ENCODE assay signal across 1 cellular context in the genomic region with DNA sequence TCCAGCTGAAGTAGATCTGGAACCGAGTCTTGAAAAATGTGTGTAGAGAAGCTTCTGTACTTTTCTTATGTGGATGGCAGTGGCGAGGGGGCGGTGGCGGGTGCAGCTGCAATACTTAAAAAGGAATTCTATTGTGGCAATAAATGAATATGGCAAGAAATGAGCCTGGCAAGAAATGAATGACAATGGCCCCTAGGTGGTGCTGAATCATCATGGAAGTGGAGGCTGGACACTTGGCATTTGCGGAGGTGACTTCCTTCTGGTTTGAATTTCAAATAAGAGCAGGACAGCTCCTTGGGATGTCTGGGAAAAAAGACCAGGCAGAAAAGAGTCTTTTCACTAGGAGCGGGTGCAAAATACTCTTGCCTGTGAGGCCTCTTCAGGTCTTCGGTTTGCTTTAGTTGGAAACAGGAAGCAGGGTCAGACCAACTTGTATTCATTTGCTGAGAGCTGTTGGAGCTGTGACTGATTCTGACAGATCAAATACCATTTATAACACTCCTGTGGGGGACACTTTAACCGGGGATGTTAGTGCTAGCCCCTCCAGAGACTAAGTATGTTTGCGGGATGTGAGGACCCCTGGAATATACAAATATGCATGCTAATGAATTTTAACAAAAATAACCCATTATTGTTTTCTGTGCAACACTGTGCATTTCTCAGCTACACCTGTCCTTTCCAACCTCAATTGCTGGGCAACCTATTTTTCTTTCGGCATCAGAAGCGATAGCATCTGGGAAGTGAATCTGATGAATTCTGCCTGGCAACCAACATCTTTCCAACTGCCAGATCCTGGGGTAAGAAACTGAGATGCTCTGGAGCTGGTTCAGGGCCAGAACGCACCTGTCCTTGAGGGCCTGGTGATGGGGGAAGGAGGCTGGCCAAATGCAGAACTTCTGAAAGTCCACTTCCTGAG.
TF ChIP-seq lines count a peak whose summit lies in the region.

No MANE protein-coding gene starts in this region.

TF ChIP-seq in HepG2, 621 proteins besides CTCF, POLR2A, EP300 and RAD21:
- TF ChIP-seq STAG1 (CRISPR knock-in tag; IDR thresholded peaks at IDR 0.05) = peak; percentile 92
- TF ChIP-seq, protein P1, sequence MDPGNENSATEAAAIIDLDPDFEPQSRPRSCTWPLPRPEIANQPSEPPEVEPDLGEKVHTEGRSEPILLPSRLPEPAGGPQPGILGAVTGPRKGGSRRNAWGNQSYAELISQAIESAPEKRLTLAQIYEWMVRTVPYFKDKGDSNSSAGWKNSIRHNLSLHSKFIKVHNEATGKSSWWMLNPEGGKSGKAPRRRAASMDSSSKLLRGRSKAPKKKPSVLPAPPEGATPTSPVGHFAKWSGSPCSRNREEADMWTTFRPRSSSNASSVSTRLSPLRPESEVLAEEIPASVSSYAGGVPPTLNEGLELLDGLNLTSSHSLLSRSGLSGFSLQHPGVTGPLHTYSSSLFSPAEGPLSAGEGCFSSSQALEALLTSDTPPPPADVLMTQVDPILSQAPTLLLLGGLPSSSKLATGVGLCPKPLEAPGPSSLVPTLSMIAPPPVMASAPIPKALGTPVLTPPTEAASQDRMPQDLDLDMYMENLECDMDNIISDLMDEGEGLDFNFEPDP (CRISPR knock-in tag; conservative IDR thresholded peaks at IDR 0.05) = 0 out of 2 replicates have a peak, but pooled peaks have one; percentile 64
- TF ChIP-seq, protein P2, sequence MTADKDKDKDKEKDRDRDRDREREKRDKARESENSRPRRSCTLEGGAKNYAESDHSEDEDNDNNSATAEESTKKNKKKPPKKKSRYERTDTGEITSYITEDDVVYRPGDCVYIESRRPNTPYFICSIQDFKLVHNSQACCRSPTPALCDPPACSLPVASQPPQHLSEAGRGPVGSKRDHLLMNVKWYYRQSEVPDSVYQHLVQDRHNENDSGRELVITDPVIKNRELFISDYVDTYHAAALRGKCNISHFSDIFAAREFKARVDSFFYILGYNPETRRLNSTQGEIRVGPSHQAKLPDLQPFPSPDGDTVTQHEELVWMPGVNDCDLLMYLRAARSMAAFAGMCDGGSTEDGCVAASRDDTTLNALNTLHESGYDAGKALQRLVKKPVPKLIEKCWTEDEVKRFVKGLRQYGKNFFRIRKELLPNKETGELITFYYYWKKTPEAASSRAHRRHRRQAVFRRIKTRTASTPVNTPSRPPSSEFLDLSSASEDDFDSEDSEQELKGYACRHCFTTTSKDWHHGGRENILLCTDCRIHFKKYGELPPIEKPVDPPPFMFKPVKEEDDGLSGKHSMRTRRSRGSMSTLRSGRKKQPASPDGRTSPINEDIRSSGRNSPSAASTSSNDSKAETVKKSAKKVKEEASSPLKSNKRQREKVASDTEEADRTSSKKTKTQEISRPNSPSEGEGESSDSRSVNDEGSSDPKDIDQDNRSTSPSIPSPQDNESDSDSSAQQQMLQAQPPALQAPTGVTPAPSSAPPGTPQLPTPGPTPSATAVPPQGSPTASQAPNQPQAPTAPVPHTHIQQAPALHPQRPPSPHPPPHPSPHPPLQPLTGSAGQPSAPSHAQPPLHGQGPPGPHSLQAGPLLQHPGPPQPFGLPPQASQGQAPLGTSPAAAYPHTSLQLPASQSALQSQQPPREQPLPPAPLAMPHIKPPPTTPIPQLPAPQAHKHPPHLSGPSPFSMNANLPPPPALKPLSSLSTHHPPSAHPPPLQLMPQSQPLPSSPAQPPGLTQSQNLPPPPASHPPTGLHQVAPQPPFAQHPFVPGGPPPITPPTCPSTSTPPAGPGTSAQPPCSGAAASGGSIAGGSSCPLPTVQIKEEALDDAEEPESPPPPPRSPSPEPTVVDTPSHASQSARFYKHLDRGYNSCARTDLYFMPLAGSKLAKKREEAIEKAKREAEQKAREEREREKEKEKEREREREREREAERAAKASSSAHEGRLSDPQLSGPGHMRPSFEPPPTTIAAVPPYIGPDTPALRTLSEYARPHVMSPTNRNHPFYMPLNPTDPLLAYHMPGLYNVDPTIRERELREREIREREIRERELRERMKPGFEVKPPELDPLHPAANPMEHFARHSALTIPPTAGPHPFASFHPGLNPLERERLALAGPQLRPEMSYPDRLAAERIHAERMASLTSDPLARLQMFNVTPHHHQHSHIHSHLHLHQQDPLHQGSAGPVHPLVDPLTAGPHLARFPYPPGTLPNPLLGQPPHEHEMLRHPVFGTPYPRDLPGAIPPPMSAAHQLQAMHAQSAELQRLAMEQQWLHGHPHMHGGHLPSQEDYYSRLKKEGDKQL (CRISPR knock-in tag; IDR thresholded peaks at IDR 0.05; ENCODE audit: low read depth) = no peak
- TF ChIP-seq, protein P3, sequence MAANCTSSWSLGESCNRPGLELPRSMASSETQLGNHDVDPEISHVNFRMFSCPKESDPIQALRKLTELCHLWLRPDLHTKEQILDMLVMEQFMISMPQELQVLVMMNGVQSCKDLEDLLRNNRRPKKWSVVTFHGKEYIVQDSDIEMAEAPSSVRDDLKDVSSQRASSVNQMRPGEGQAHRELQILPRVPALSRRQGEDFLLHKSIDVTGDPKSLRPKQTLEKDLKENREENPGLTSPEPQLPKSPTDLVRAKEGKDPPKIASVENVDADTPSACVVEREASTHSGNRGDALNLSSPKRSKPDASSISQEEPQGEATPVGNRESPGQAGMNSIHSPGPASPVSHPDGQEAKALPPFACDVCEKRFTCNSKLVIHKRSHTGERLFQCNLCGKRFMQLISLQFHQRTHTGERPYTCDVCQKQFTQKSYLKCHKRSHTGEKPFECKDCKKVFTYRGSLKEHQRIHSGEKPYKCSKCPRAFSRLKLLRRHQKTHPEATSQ (CRISPR knock-in tag; IDR thresholded peaks at IDR 0.05; ENCODE audit: borderline replicate concordance) = no peak
- TF ChIP-seq TBL1XR1 (IDR thresholded peaks at IDR 0.05; ENCODE audit: borderline replicate concordance, low read length, partially characterized antibody) = no peak
- TF ChIP-seq MBD4 (IDR thresholded peaks at IDR 0.05; ENCODE audit: borderline replicate concordance, low read length) = no peak
- TF ChIP-seq, protein P4, sequence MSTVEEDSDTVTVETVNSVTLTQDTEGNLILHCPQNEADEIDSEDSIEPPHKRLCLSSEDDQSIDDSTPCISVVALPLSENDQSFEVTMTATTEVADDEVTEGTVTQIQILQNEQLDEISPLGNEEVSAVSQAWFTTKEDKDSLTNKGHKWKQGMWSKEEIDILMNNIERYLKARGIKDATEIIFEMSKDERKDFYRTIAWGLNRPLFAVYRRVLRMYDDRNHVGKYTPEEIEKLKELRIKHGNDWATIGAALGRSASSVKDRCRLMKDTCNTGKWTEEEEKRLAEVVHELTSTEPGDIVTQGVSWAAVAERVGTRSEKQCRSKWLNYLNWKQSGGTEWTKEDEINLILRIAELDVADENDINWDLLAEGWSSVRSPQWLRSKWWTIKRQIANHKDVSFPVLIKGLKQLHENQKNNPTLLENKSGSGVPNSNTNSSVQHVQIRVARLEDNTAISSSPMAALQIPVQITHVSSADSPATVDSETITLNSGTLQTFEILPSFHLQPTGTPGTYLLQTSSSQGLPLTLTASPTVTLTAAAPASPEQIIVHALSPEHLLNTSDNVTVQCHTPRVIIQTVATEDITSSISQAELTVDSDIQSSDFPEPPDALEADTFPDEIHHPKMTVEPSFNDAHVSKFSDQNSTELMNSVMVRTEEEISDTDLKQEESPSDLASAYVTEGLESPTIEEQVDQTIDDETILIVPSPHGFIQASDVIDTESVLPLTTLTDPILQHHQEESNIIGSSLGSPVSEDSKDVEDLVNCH (CRISPR knock-in tag; IDR thresholded peaks at IDR 0.05) = no peak
- TF ChIP-seq, protein P5, sequence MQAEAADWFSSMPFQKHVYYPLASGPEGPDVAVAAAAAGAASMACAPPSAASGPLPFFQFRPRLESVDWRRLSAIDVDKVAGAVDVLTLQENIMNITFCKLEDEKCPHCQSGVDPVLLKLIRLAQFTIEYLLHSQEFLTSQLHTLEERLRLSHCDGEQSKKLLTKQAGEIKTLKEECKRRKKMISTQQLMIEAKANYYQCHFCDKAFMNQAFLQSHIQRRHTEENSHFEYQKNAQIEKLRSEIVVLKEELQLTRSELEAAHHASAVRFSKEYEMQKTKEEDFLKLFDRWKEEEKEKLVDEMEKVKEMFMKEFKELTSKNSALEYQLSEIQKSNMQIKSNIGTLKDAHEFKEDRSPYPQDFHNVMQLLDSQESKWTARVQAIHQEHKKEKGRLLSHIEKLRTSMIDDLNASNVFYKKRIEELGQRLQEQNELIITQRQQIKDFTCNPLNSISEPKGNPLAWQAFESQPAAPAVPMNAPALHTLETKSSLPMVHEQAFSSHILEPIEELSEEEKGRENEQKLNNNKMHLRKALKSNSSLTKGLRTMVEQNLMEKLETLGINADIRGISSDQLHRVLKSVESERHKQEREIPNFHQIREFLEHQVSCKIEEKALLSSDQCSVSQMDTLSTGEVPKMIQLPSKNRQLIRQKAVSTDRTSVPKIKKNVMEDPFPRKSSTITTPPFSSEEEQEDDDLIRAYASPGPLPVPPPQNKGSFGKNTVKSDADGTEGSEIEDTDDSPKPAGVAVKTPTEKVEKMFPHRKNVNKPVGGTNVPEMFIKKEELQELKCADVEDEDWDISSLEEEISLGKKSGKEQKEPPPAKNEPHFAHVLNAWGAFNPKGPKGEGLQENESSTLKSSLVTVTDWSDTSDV (CRISPR knock-in tag; IDR thresholded peaks at IDR 0.05) = no peak
- TF ChIP-seq SOX13 (IDR thresholded peaks at IDR 0.05) = no peak
- no peak for TF ChIP-seq SOX13 (CRISPR knock-in tag; conservative IDR thresholded peaks at IDR 0.05 in 1 of 2, IDR thresholded peaks at IDR 0.05 in 1 of 2)
- no peak for TF ChIP-seq ZNF121 (CRISPR knock-in tag; IDR thresholded peaks at IDR 0.05)
- no peak for TF ChIP-seq HMG20A (CRISPR knock-in tag; IDR thresholded peaks at IDR 0.05; ENCODE audit: borderline replicate concordance)
- no peak for TF ChIP-seq ZSCAN29 (CRISPR knock-in tag; conservative IDR thresholded peaks at IDR 0.05)
- TF ChIP-seq MAFK (conservative IDR thresholded peaks at IDR 0.05 in 1 of 2, IDR thresholded peaks at IDR 0.05 in 1 of 2; ENCODE audit: low read length in 2 of 2) = 0 out of 4 replicates have a peak, but pooled peaks of 1 of the 2 experiments have one; percentile 16
- TF ChIP-seq ZBTB1 (CRISPR knock-in tag; IDR thresholded peaks at IDR 0.05; ENCODE audit: borderline replicate concordance) = no peak
- TF ChIP-seq, protein P6, sequence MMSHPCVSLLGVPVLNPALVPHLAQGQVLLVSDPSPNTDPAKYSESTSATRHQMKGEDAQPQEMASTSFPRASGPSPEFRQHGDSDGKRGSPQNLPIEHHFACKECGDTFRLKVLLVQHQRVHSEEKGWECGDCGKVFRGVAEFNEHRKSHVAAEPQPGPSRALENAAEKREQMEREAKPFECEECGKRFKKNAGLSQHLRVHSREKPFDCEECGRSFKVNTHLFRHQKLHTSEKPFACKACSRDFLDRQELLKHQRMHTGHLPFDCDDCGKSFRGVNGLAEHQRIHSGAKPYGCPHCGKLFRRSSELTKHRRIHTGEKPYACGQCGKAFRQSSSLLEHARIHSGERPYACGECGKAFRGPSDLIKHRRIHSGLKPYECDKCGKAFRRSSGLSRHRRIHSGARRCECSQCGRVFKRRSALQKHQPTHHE (CRISPR knock-in tag; IDR thresholded peaks at IDR 0.05; ENCODE audit: borderline replicate concordance) = no peak
- no peak for TF ChIP-seq SPEN (CRISPR knock-in tag; IDR thresholded peaks at IDR 0.05; ENCODE audit: low read depth)
- TF ChIP-seq, protein P7, sequence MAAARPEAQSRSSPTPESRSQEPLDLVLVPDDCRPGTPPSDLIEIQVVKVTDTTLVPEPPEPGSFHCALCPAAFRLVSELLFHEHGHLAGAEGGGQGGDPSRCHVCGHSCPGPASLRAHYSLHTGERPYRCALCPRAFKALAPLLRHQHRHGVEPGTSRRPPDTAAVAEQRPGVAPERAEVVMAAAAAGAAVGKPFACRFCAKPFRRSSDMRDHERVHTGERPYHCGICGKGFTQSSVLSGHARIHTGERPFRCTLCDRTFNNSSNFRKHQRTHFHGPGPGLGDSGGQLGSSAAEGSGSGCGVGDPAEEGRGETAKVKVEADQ (CRISPR knock-in tag; IDR thresholded peaks at IDR 0.05; ENCODE audit: borderline replicate concordance) = no peak
- TF ChIP-seq ARNT2 (CRISPR knock-in tag; IDR thresholded peaks at IDR 0.05; ENCODE audit: low read depth) = 0 out of 2 replicates have a peak, but pooled peaks have one; percentile 41
- 0 out of 2 replicates have a peak, but pooled peaks have one; percentile 36 for TF ChIP-seq ELF3 (CRISPR knock-in tag; IDR thresholded peaks at IDR 0.05)
- peak; percentile 90 for TF ChIP-seq SMC3 (IDR thresholded peaks at IDR 0.05; ENCODE audit: low read length)
- TF ChIP-seq, protein P8, sequence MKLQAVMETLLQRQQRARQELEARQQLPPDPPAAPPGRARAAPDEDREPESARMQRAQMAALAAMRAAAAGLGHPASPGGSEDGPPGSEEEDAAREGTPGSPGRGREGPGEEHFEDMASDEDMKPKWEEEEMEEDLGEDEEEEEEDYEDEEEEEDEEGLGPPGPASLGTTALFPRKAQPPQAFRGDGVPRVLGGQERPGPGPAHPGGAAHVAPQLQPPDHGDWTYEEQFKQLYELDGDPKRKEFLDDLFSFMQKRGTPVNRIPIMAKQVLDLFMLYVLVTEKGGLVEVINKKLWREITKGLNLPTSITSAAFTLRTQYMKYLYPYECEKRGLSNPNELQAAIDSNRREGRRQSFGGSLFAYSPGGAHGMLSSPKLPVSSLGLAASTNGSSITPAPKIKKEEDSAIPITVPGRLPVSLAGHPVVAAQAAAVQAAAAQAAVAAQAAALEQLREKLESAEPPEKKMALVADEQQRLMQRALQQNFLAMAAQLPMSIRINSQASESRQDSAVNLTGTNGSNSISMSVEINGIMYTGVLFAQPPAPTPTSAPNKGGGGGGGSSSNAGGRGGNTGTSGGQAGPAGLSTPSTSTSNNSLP (IDR thresholded peaks at IDR 0.05; ENCODE audit: low read depth, low read length) = 0 out of 2 replicates have a peak, but pooled peaks have one; percentile 11
- TF ChIP-seq, protein P9, sequence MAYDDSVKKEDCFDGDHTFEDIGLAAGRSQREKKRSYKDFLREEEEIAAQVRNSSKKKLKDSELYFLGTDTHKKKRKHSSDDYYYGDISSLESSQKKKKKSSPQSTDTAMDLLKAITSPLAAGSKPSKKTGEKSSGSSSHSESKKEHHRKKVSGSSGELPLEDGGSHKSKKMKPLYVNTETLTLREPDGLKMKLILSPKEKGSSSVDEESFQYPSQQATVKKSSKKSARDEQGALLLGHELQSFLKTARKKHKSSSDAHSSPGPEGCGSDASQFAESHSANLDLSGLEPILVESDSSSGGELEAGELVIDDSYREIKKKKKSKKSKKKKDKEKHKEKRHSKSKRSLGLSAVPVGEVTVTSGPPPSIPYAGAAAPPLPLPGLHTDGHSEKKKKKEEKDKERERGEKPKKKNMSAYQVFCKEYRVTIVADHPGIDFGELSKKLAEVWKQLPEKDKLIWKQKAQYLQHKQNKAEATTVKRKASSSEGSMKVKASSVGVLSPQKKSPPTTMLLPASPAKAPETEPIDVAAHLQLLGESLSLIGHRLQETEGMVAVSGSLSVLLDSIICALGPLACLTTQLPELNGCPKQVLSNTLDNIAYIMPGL (CRISPR knock-in tag; IDR thresholded peaks at IDR 0.05; ENCODE audit: borderline replicate concordance in 1 of 2, low read depth in 1 of 2) = no peak
- TF ChIP-seq MBNL3 (CRISPR knock-in tag; conservative IDR thresholded peaks at IDR 0.05) = no peak
- TF ChIP-seq XRCC5 (optimal IDR thresholded peaks at IDR 0.05; ENCODE audit: low read length) = peak; percentile 29
TF ChIP-seq in HepG2: peak in this region for 8.
